Comparison of ENCODE assay signal across 8 cellular contexts in the genomic region with DNA sequence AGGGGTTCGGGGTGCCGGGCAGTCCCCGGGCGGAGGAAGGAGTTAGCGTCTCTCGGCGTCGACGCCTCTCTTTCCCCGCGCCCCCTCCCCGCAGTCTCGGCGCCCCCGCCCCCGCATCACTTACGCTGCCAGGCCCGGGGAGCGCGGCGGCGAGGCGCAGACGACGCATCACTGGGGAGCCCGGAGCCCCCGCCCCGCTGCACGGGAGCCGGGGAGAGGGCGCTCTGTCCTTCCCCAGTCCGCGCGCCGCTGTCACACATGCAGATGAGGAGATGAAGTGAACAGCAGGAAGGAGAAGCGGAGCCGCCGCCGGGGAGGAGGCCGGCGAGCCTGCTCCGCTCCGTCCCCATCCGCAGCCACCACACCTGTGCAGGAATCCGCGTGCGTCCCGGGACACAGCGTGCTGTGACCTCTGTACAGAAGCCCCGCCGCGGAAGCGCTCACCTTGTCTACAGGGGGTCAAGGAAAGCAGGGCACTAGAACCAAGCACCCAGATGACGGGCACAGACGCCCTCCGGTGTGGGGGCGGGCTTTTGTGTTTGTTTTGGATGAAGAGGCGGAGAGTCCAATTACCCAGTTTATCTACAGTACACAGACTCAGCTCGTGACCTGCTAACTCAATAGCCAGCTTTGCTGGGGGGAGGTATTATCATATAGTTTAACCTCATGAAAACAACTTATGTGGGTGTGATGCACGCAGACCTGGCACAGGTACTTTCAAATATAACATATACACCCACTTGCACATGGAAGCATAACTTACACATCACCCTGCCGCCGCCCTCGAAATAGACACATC. TPM values are rescaled to one million over a fixed set of nuclear protein-coding genes. Genes with fewer than 3 reads are reported as not detected.
A peak's percentile ranks its signal among the peaks of the same experiment; 100 is the strongest.
DNase-seq lines count a peak whose midpoint lies in the region; ATAC-seq, FAIRE-seq and TF ChIP-seq lines count a peak whose summit lies in the region.

No MANE protein-coding gene starts in this region.

- dilution Hi-C loops in keratinocyte (cut with MboI; ENCODE audit: extremely low pct_ligation_motif_present, low sequenced_read_pairs): no loop called here

- H4K20me1 ChIP-seq in keratinocyte (ENCODE audit: control insufficient read depth, extremely low read depth, insufficient read depth, low read length): peaks cover 3% of the 10 kb centered on the region

- peak; percentile 82 for ATAC-seq in T-helper 17 cell
- peak; percentile 65 for ATAC-seq in body of pancreas
- ATAC-seq in GM19351 (IDR thresholded peaks at IDR 0.05; ENCODE audit: unreplicated experiment): no peak

- peak in 1 of 3 donors; percentile 15 for TF ChIP-seq POLR2A in body of pancreas (IDR thresholded peaks at IDR 0.05)

- H3K27me3 ChIP-seq in body of pancreas: peaks cover 0 to 4% of the 10 kb centered on the region in 2 donors
- peaks cover 42% of the 10 kb centered on the region for H3K27me3 ChIP-seq in keratinocyte (ENCODE audit: control insufficient read depth, extremely low read depth, insufficient read depth, low read length)

- no peak overlapping the region for H3K9ac ChIP-seq in keratinocyte (ENCODE audit: control insufficient read depth, extremely low read depth, insufficient read depth, low read length)

- POLR2A ChIA-PET in HEK293 (lab: Yijun Ruan, JAX): no interaction called here

- peaks cover 14% of the 10 kb centered on the region for H3K4me1 Mint-ChIP-seq in T-helper 17 cell

- no peak for FAIRE-seq in keratinocyte (lab: Jason Lieb, UNC)

- peak overlapping the region; percentile 28 for H3K4me2 ChIP-seq in keratinocyte (ENCODE audit: control insufficient read depth, extremely low read depth, insufficient read depth, low read depth, low read length)

- no peak overlapping the region; the same call in 1 of the 2 replicates for H3K27ac ChIP-seq in HEK293 (ENCODE audit: extremely low read depth, low read depth, low read length)
- H3K27ac ChIP-seq in body of pancreas: no peak overlapping the region
- no peak overlapping the region for H3K27ac ChIP-seq in keratinocyte (ENCODE audit: control insufficient read depth, insufficient read depth, low read length)

- H3K4me3 ChIP-seq in HEK293 (ENCODE audit: low read depth, low read length): peak overlapping the region; percentile 45
- no peak overlapping the region for H3K4me3 ChIP-seq in body of pancreas
- peak overlapping the region in 1 of 3 experiments; percentile 11 for H3K4me3 ChIP-seq in keratinocyte (ENCODE audit: control insufficient read depth in 2 of 3, extremely low read depth in 1 of 3, insufficient read depth in 2 of 3, low read depth in 1 of 3, low read length in 3 of 3)

- no peaks in the 10 kb centered on the region for H3K79me2 ChIP-seq in keratinocyte (ENCODE audit: control insufficient read depth, insufficient read depth, low read length)

- WGBS in body of pancreas, 2 donors: 7 to 32% methylated on average over 10 to 41 of the region's 63 CpGs

- intact Hi-C loops in body of pancreas (cut with DNase I): loop anchor here (10.0 kb wide), 1 partner anchor 141 kb away; no protein-coding TSS in a partner anchor

- H3K4me3 Mint-ChIP-seq in T-helper 17 cell: peak overlapping the region; percentile 85

- H3K4me1 ChIP-seq in HEK293 (ENCODE audit: control insufficient read depth, insufficient read depth, low read length): peaks cover 5% of the 10 kb centered on the region; the same call in 1 of the 2 replicates
- peaks cover 16% of the 10 kb centered on the region for H3K4me1 ChIP-seq in body of pancreas
- H3K4me1 ChIP-seq in keratinocyte (ENCODE audit: control insufficient read depth, extremely low read depth, insufficient read depth, low read length): peaks cover 6% of the 10 kb centered on the region

- no peak overlapping the region for H2AFZ ChIP-seq in keratinocyte (ENCODE audit: control insufficient read depth, low read length)

- no peak overlapping the region for H3K27ac Mint-ChIP-seq in T-helper 17 cell

- H3K9me3 ChIP-seq in HEK293 (ENCODE audit: control insufficient read depth, insufficient read depth, low read depth, low read length) (no peaks in the 10 kb centered on the region), T-helper 17 cell (ENCODE audit: control insufficient read depth, low read length, poor library complexity, severe bottlenecking) (no peaks in the 10 kb centered on the region), body of pancreas (no peaks in the 10 kb centered on the region), keratinocyte (ENCODE audit: control insufficient read depth, low read depth, low read length) (no peaks in the 10 kb centered on the region)

- peaks cover 63% of the 10 kb centered on the region for H3K27me3 Mint-ChIP-seq in T-helper 17 cell

- H3K36me3 ChIP-seq in HEK293 (ENCODE audit: control insufficient read depth in 2 of 2, insufficient read depth in 1 of 2, low read length in 2 of 2): no peaks in the 10 kb centered on the region
- no peaks in the 10 kb centered on the region for H3K36me3 ChIP-seq in body of pancreas (replicated peaks in 1 of 2; ENCODE audit: insufficient read depth in 1 of 2, low read depth in 2 of 2)
- no peaks in the 10 kb centered on the region for H3K36me3 ChIP-seq in keratinocyte (ENCODE audit: control insufficient read depth in 2 of 2, extremely low read depth in 1 of 2, insufficient read depth in 2 of 2, low read length in 2 of 2)

- DNase-seq in T-helper 17 cell (peak in 2 of 3 donors; percentile 20), body of pancreas (peak in 3 of 4 donors; percentile 44 to 57 (median 45)), keratinocyte (ENCODE audit: low read depth, low spot score) (no peak), SIG-M5 (lab: John Stamatoyannopoulos, UW) (no peak), 8988T (no peak)
- peak; percentile 62 for DNase-seq in stimulated activated CD4-positive, alpha-beta T cell treated with anti-CD3 and anti-CD28 coated beads, Interleukin-2, amount 100 ng/mL, for 4 hours (ENCODE audit: low read depth)

- peaks cover 4% of the 10 kb centered on the region for H3K36me3 Mint-ChIP-seq in T-helper 17 cell (ENCODE audit: low read depth)

- no peaks in the 10 kb centered on the region for H3K9me1 ChIP-seq in keratinocyte (ENCODE audit: control insufficient read depth, extremely low read depth, insufficient read depth, low read length)

- peak; percentile 46; the same call in 1 of the 2 replicates for TF ChIP-seq CTCF in HEK293 (tag by site-specific recombination; IDR thresholded peaks at IDR 0.05)
- no peak for TF ChIP-seq CTCF in body of pancreas (IDR thresholded peaks at IDR 0.05)
- TF ChIP-seq CTCF in keratinocyte (optimal IDR thresholded peaks at IDR 0.05 in 1 of 3, IDR thresholded peaks at IDR 0.05 in 1 of 3, conservative IDR thresholded peaks at IDR 0.05 in 1 of 3; ENCODE audit: extremely low read depth in 1 of 3, insufficient read depth in 2 of 3, low read length in 3 of 3): no peak

- CTCF ChIA-PET in HEK293 (lab: Yijun Ruan, JAX): interaction anchor here (2.2 to 2.8 kb wide), 3 partner anchors 8 to 71 kb away, joined by 7 to 18 read pairs (median 18); no protein-coding TSS in a partner anchor

TF ChIP-seq in HEK293, 187 proteins besides CTCF, POLR2A, EP300 and RAD21 (continues in another document):
- TF ChIP-seq IKZF3 (tag by site-specific recombination; IDR thresholded peaks at IDR 0.05) (no peak), SP3 (tag by site-specific recombination; IDR thresholded peaks at IDR 0.05) (0 out of 2 replicates have a peak, but pooled peaks have one; percentile 29), KLF16 (tag by site-specific recombination; IDR thresholded peaks at IDR 0.05) (peak; percentile 11; the same call in 1 of the 2 replicates), ZBTB8A (tag by site-specific recombination; IDR thresholded peaks at IDR 0.05) (peak; percentile 37; the same call in 1 of the 2 replicates), ZNF140 (tag by site-specific recombination; IDR thresholded peaks at IDR 0.05) (no peak), ZNF2 (tag by site-specific recombination; IDR thresholded peaks at IDR 0.05) (peak; percentile 54), KLF17 (tag by site-specific recombination; IDR thresholded peaks at IDR 0.05) (0 out of 2 replicates have a peak, but pooled peaks have one; percentile 34), ZNF629 (tag by site-specific recombination; IDR thresholded peaks at IDR 0.05) (0 out of 2 replicates have a peak, but pooled peaks have one; percentile 37), ZNF830 (tag by site-specific recombination; IDR thresholded peaks at IDR 0.05; ENCODE audit: low read depth) (no peak), ZIC2 (tag by site-specific recombination; IDR thresholded peaks at IDR 0.05) (peak; percentile 97), ZNF600 (tag by site-specific recombination; IDR thresholded peaks at IDR 0.05) (peak; percentile 94), ZNF184 (tag by site-specific recombination; IDR thresholded peaks at IDR 0.05) (0 out of 2 replicates have a peak, but pooled peaks have one; percentile 9), ZNF366 (tag by site-specific recombination; conservative IDR thresholded peaks at IDR 0.05) (peak; percentile 67)

RNA-seq across cellular contexts. Expression of gene KLHDC8A, which starts 12.5 kb away (rescaled TPM):
- total RNA-seq in T-helper 17 cell: not detected
- total RNA-seq in body of pancreas: 1 to 10 TPM in 1 of 2 donors, under 1 TPM in 1; 0.78 to 8.6 TPM
- polyA plus RNA-seq in keratinocyte: not detected in 3 replicates
- 0.50 TPM for polyA plus RNA-seq in keratinocyte (2011; ENCODE audit: low read depth)
- not detected in 2 replicates for polyA plus RNA-seq in keratinocyte (2011; cell fraction: cytosol; rRNA removed)
- not detected in 2 replicates for polyA plus RNA-seq in keratinocyte (2011; cell fraction: nucleus; rRNA removed)
- polyA plus RNA-seq in keratinocyte (2012; ENCODE audit: low replicate concordance): 0.10 TPM in 1 of 2 replicates, not detected in the other
- not detected in 3 replicates for polyA minus RNA-seq in keratinocyte
- not detected for polyA minus RNA-seq in keratinocyte (2011; cell fraction: cytosol; rRNA and poly(A)+ RNA removed)
- not detected in 2 replicates for polyA minus RNA-seq in keratinocyte (2011; cell fraction: nucleus; rRNA and poly(A)+ RNA removed)

RNA-seq across cellular contexts. Expression of gene NUAK2, which starts 22.7 kb away (rescaled TPM):
- total RNA-seq in T-helper 17 cell: 1 to 10 TPM; 5.1 to 8.6 TPM
- total RNA-seq in body of pancreas: 10 to 100 TPM; 11.2 to 20.8 TPM
- 2.8 to 5.9 TPM (median 3.9 TPM) in 3 replicates for polyA plus RNA-seq in keratinocyte
- 2.9 TPM for polyA plus RNA-seq in keratinocyte (2011; ENCODE audit: low read depth)
- 3.0 TPM in 2 replicates for polyA plus RNA-seq in keratinocyte (2011; cell fraction: cytosol; rRNA removed)
- polyA plus RNA-seq in keratinocyte (2011; cell fraction: nucleus; rRNA removed): 7.9 and 8.2 TPM in 2 replicates
- 5.4 and 7.6 TPM in 2 replicates for polyA plus RNA-seq in keratinocyte (2012; ENCODE audit: low replicate concordance)
- 4.1 to 8.7 TPM (median 4.3 TPM) in 3 replicates for polyA minus RNA-seq in keratinocyte
- 5.8 TPM for polyA minus RNA-seq in keratinocyte (2011; cell fraction: cytosol; rRNA and poly(A)+ RNA removed)
- polyA minus RNA-seq in keratinocyte (2011; cell fraction: nucleus; rRNA and poly(A)+ RNA removed): 9.7 and 12.9 TPM in 2 replicates

Comparison
In these comparisons a context has a peak if more than half of its experiments do, and no peak if none do; other contexts are left out.
1. DNase-seq: peak in T-helper 17 cell (2 of 3), body of pancreas (3 of 4) and stimulated activated CD4-positive, alpha-beta T cell treated with anti-CD3 and anti-CD28 coated beads, Interleukin-2, amount 100 ng/mL, for 4 hours (single experiment); none in keratinocyte (single experiment), SIG-M5 (single experiment) and 8988T (single experiment).